ENCODE assay signal across 29 cellular contexts in the genomic region with DNA sequence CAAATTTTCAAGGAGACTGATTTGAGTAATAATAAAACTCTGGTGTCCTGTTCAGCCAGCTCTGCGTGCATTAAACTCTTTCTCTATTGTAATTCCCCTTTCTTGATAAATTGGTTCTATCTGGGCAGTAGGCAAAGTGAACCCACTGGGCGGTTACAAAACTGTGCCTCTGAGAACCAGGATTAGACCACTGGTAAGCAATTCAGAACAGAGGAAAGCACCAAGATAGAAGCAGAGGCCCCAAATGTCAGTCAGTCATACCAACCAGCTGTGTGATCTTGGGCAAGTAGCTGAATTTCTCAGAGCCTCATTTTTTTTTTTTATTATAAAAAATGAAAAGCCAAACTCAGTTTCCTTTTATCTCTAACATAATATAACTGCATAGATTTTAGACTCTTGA.
"Had no signal": no experiment of that assay in that cellular context is flagged by ENCODE, and none has a peak within 500 bp of the region (broad histone marks: within the 10 kb centered on the region; RNA-seq: fewer than 3 reads in every experiment).

No MANE protein-coding gene starts in this region.

- ATAC-seq: activated CD4-positive, alpha-beta T cell treated with anti-CD3 and anti-CD28 coated beads for 36 hours; activated CD4-positive, CD25-positive, alpha-beta regulatory T cell treated with anti-CD3 and anti-CD28 coated beads, Interleukin-2, amount 50 U/mL, for 24 hours; activated CD8-positive, alpha-beta T cell treated with anti-CD3 and anti-CD28 coated beads, Interleukin-2, amount 10 ng/mL, durations not matched to agents 7 days and 5 days; activated T-cell treated with anti-CD3 and anti-CD28 coated beads, Interleukin-2, amount 50 U/mL, for 4 hours; PC-3 had no signal

- H3K27ac ChIP-seq: brain microvascular endothelial cell, Peyer's patch, SJSA1 had no signal

- H3K4me2 ChIP-seq: SK-N-SH had no signal

- H3K9ac ChIP-seq: SK-N-SH had no signal

- H3K4me1 ChIP-seq: Peyer's patch had no signal

- H3K27me3 ChIP-seq: brain microvascular endothelial cell, Peyer's patch, SJSA1 had no signal

- H3K36me3 ChIP-seq: brain microvascular endothelial cell, Peyer's patch, SJSA1 had no signal

- H3K4me3 ChIP-seq: Peyer's patch, SJSA1 had no signal

- DNase-seq: activated CD4-positive, alpha-beta T cell treated with anti-CD3 and anti-CD28 coated beads for 36 hours; activated CD4-positive, alpha-beta T cell treated with anti-CD3 and anti-CD28 coated beads, Interleukin-2, amount 10 ng/mL, durations not matched to agents 7 days and 5 days; activated CD4-positive, alpha-beta T cell treated with anti-CD3 and anti-CD28 coated beads, Interleukin-2, amount 50 U/mL, for 48 hours; activated CD8-positive, alpha-beta T cell treated with anti-CD3 and anti-CD28 coated beads, Interleukin-2, amount 10 ng/mL, durations not matched to agents 7 days and 5 days; activated effector memory CD4-positive, alpha-beta T cell treated with Interleukin-2 at 50 U/mL for 16 hours; activated naive CD4-positive, alpha-beta T cell treated with anti-CD3 and anti-CD28 coated beads, Interleukin-2, amount 10 ng/mL, durations not matched to agents 7 days and 5 days; activated naive CD8-positive, alpha-beta T cell treated with anti-CD3 and anti-CD28 coated beads for 36 hours; activated T-cell treated with anti-CD3 and anti-CD28 coated beads, Interleukin-2, amount 50 U/mL, for 4 hours; amniotic stem cell; aorta; brain microvascular endothelial cell; central memory CD4-positive, alpha-beta T cell; MM.1S; MV-4-11; NCI-H1092 treated with DMSO at 0.1 percent for 48 hours; NCI-H187 treated with DMSO at 0.1 percent for 48 hours; NCI-H2171 treated with DMSO at 0.1 percent for 48 hours; NCI-H2227 treated with DMSO at 0.1 percent for 48 hours; NCI-H446; NCI-H510A treated with DMSO at 0.1 percent for 48 hours; NCI-H526 treated with DMSO at 0.1 percent for 48 hours; NCI-H774; Peyer's patch; RPMI8226; SHP77 treated with DMSO at 0.1 percent for 48 hours; SK-N-SH had no signal
